In genomic region chr7:23184291-23184690, GRCh38 we compare ENCODE assay signal across 1 cellular context.
TF ChIP-seq lines count a peak whose summit lies in the region.

No MANE protein-coding gene starts in this region.

TF ChIP-seq in SK-N-SH treated with all-trans-retinoic acid at 6 μM for 48 hours, 23 proteins besides CTCF, POLR2A, EP300 and RAD21 (continued from another document):
- TF ChIP-seq POU6F1 (CRISPR knock-in tag; IDR thresholded peaks at IDR 0.05; ENCODE audit: borderline replicate concordance, low read depth) (no peak), OSR1 (CRISPR knock-in tag; IDR thresholded peaks at IDR 0.05) (no peak), ZFP30 (CRISPR knock-in tag; IDR thresholded peaks at IDR 0.05) (no peak), ZFP3 (CRISPR knock-in tag; IDR thresholded peaks at IDR 0.05) (no peak), GLIS3 (CRISPR knock-in tag; IDR thresholded peaks at IDR 0.05) (no peak), RARB (CRISPR knock-in tag; IDR thresholded peaks at IDR 0.05) (no peak), ARNTL (CRISPR knock-in tag; IDR thresholded peaks at IDR 0.05; ENCODE audit: borderline replicate concordance, low read depth) (no peak), ESRRG (CRISPR knock-in tag; IDR thresholded peaks at IDR 0.05) (no peak), ZNF565 (CRISPR knock-in tag; conservative IDR thresholded peaks at IDR 0.05; ENCODE audit: low read depth) (no peak), ZNF8 (CRISPR knock-in tag; IDR thresholded peaks at IDR 0.05) (no peak), ZNF70 (CRISPR knock-in tag; IDR thresholded peaks at IDR 0.05) (no peak), SNAI2 (CRISPR knock-in tag; IDR thresholded peaks at IDR 0.05) (no peak), ZC3H10 (CRISPR knock-in tag; IDR thresholded peaks at IDR 0.05) (no peak), TCF4 (CRISPR knock-in tag; IDR thresholded peaks at IDR 0.05; ENCODE audit: borderline replicate concordance) (no peak), BACH2 (CRISPR knock-in tag; IDR thresholded peaks at IDR 0.05; ENCODE audit: borderline replicate concordance) (no peak), CSDC2 (CRISPR knock-in tag; IDR thresholded peaks at IDR 0.05) (no peak), CREB5 (CRISPR knock-in tag; IDR thresholded peaks at IDR 0.05; ENCODE audit: low read depth) (no peak), PATZ1 (CRISPR knock-in tag; IDR thresholded peaks at IDR 0.05; ENCODE audit: borderline replicate concordance) (no peak), TSHZ2 (CRISPR knock-in tag; IDR thresholded peaks at IDR 0.05) (no peak)
